Comparison of ENCODE assay signal across 8 cellular contexts in genomic region chr1:21293537-21294265, GRCh38. TPM values are rescaled to one million over a fixed set of nuclear protein-coding genes. Genes with fewer than 3 reads are reported as not detected.
DNase-seq lines count a peak whose midpoint lies in the region; ATAC-seq and TF ChIP-seq lines count a peak whose summit lies in the region.

No MANE protein-coding gene starts in this region.

- no peaks in the 10 kb centered on the region for H3K36me3 Mint-ChIP-seq in mesothelial cell of epicardium

- no peak overlapping the region for H3K27ac ChIP-seq in caudate nucleus (ENCODE audit: low read depth, low read length)

- H3K27ac Mint-ChIP-seq in mesothelial cell of epicardium, result peak overlapping the region; percentile 64

- peak; percentile 70 for DNase-seq in activated T-cell treated with anti-CD3 and anti-CD28 coated beads, Interleukin-2, amount 50 U/mL, for 1 hour
- no peak for DNase-seq in mesothelial cell of epicardium (ENCODE audit: low spot score in 2 of 2, unreplicated experiment in 2 of 2)
- peak; percentile 89 for DNase-seq in stimulated activated naive CD8-positive, alpha-beta T cell treated with anti-CD3 and anti-CD28 coated beads, Interleukin-15, Interleukin-2, amounts not matched to agents 100 U/mL and 50 U/mL, for 24 hours
- no peak for DNase-seq in caudate nucleus (lab: John Stamatoyannopoulos, UW)
- DNase-seq in NCI-H1436 (lab: John Stamatoyannopoulos, UW), result no peak
- no peak for DNase-seq in RKO (ENCODE audit: low spot score)

- H3K27me3 Mint-ChIP-seq in mesothelial cell of epicardium (ENCODE audit: low read depth), result no peaks in the 10 kb centered on the region

- H3K9me3 Mint-ChIP-seq in mesothelial cell of epicardium, result no peaks in the 10 kb centered on the region

- TF ChIP-seq CTCF in mesothelial cell of epicardium (IDR thresholded peaks at IDR 0.05; ENCODE audit: unreplicated experiment), result no peak

- H3K4me3 Mint-ChIP-seq in mesothelial cell of epicardium, result no peak overlapping the region

- peak; percentile 19 for ATAC-seq in GM19397 (IDR thresholded peaks at IDR 0.05; ENCODE audit: unreplicated experiment)
- peak; percentile 22 for ATAC-seq in HG03442 (IDR thresholded peaks at IDR 0.05; ENCODE audit: unreplicated experiment)
- peak; percentile 62 for ATAC-seq in stimulated activated naive CD8-positive, alpha-beta T cell treated with anti-CD3 and anti-CD28 coated beads, Interleukin-15, Interleukin-2, amounts not matched to agents 100 U/mL and 50 U/mL, for 24 hours

- peaks cover 14% of the 10 kb centered on the region for H3K4me1 Mint-ChIP-seq in mesothelial cell of epicardium

RNA-seq across cellular contexts. Expression of gene ECE1, which starts 3.4 kb away (rescaled TPM):
- 39.3 to 41.8 TPM (median 41.1 TPM) in 3 replicates for total RNA-seq in mesothelial cell of epicardium

Comparison
In these comparisons a context has a peak if more than half of its experiments do, and no peak if none do; other contexts are left out.
1. DNase-seq: peak in activated T-cell treated with anti-CD3 and anti-CD28 coated beads, Interleukin-2, amount 50 U/mL, for 1 hour (single experiment) and stimulated activated naive CD8-positive, alpha-beta T cell treated with anti-CD3 and anti-CD28 coated beads, Interleukin-15, Interleukin-2, amounts not matched to agents 100 U/mL and 50 U/mL, for 24 hours (single experiment); none in mesothelial cell of epicardium (0 of 2), caudate nucleus (0 of 61), NCI-H1436 (single experiment) and RKO (single experiment).
2. Peak in every context shown above with its lines, with median percentiles within 50 percentile points of each other: ATAC-seq.